Comparison of ENCODE assay signal across 11 cellular contexts in genomic region chr9:70564464-70565190, GRCh38.
DNase-seq lines count a peak whose midpoint lies in the region; ATAC-seq and TF ChIP-seq lines count a peak whose summit lies in the region.
"Had no signal": no experiment of that assay in that cellular context is flagged by ENCODE, and none has a peak within 500 bp of the region (broad histone marks: within the 10 kb centered on the region; RNA-seq: fewer than 3 reads in every experiment).

No MANE protein-coding gene starts in this region.

- no peaks in the 10 kb centered on the region for H3K79me2 ChIP-seq in MM.1S (ENCODE audit: low read length)
- H3K79me2 ChIP-seq in osteoblast (ENCODE audit: insufficient read depth, low read length) = no peaks in the 10 kb centered on the region

- H3K9me3 Mint-ChIP-seq in CD8-positive, alpha-beta memory T cell = no peaks in the 10 kb centered on the region
- H3K9me3 Mint-ChIP-seq: neural crest cell had no signal

- no peaks in the 10 kb centered on the region for H3K27me3 ChIP-seq in CD8-positive, alpha-beta memory T cell (ENCODE audit: insufficient read depth, low read length, poor library complexity, severe bottlenecking)
- H3K27me3 ChIP-seq in MM.1S (replicated peaks; ENCODE audit: insufficient read depth, low read length) = no peaks in the 10 kb centered on the region
- H3K27me3 ChIP-seq in colonic mucosa = no peaks in the 10 kb centered on the region
- no peaks in the 10 kb centered on the region for H3K27me3 ChIP-seq in osteoblast (ENCODE audit: insufficient read depth, low read length)

- no peaks in the 10 kb centered on the region for H4K20me1 ChIP-seq in MM.1S (ENCODE audit: insufficient read depth, low read length)
- no peaks in the 10 kb centered on the region for H4K20me1 ChIP-seq in osteoblast (ENCODE audit: insufficient read depth, low read length)

- H3K9me2 ChIP-seq in MM.1S (replicated peaks; ENCODE audit: insufficient read depth, low read length) = no peaks in the 10 kb centered on the region

- H2AFZ ChIP-seq in MM.1S (ENCODE audit: low read length) (peak overlapping the region; percentile 32), osteoblast (ENCODE audit: low read length) (peak overlapping the region; percentile 51)

- peak overlapping the region in 7 of 8 donors; percentile 3 to 92 (median 79) for H3K27ac Mint-ChIP-seq in CD8-positive, alpha-beta memory T cell

- no peaks in the 10 kb centered on the region for H3K9me3 ChIP-seq in CD8-positive, alpha-beta memory T cell (ENCODE audit: low read length)
- H3K9me3 ChIP-seq in MM.1S (replicated peaks; ENCODE audit: insufficient read depth, low read length) (no peaks in the 10 kb centered on the region), colonic mucosa (no peaks in the 10 kb centered on the region), osteoblast (ENCODE audit: low read depth, low read length) (no peaks in the 10 kb centered on the region)

- no peak for TF ChIP-seq CTCF in MM.1S (IDR thresholded peaks at IDR 0.05; ENCODE audit: low read length)
- TF ChIP-seq CTCF in colonic mucosa (IDR thresholded peaks at IDR 0.05) = no peak
- TF ChIP-seq CTCF in osteoblast (IDR thresholded peaks at IDR 0.05; ENCODE audit: extremely low read depth, low read depth, low read length) = no peak

- no peak for DNase-seq in CD8-positive, alpha-beta memory T cell
- DNase-seq in MM.1S (no peak), colonic mucosa (no peak), osteoblast (ENCODE audit: insufficient read length, low spot score, missing footprints) (no peak), GM19240 (ENCODE audit: insufficient read length, low spot score) (no peak), globus pallidus (ENCODE audit: low spot score) (no peak), Ammon's horn (ENCODE audit: low spot score) (no peak)
- DNase-seq: activated gamma-delta T cell; stimulated activated CD4-positive, alpha-beta T cell treated with anti-CD3 and anti-CD28 coated beads, Interleukin-4, amount 100 ng/mL, for 1 hour had no signal

- no peaks in the 10 kb centered on the region for H3K27me3 Mint-ChIP-seq in CD8-positive, alpha-beta memory T cell

- H3K4me3 ChIP-seq in CD8-positive, alpha-beta memory T cell (ENCODE audit: low read length) = peak overlapping the region; percentile 22
- peak overlapping the region; percentile 34 for H3K4me3 ChIP-seq in MM.1S (ENCODE audit: low read length)
- H3K4me3 ChIP-seq in colonic mucosa = no peak overlapping the region
- no peak overlapping the region for H3K4me3 ChIP-seq in osteoblast (ENCODE audit: insufficient read depth, low read length)

- intact Hi-C loops in colonic mucosa (cut with DNase I) = no loop called here

- H3K9ac ChIP-seq in MM.1S (ENCODE audit: low read length) (peak overlapping the region; percentile 42; the same call in 1 of the 2 replicates), colonic mucosa (ENCODE audit: low read depth in 2 of 2, low read length in 2 of 2) (no peak overlapping the region)

- POLR2A ChIA-PET in CD8-positive, alpha-beta memory T cell (lab: Charles Lee) = no interaction called here

- H3K36me3 Mint-ChIP-seq in CD8-positive, alpha-beta memory T cell = no peaks in the 10 kb centered on the region

- no peaks in the 10 kb centered on the region for H3K36me3 ChIP-seq in CD8-positive, alpha-beta memory T cell (ENCODE audit: insufficient read depth, low read length)
- H3K36me3 ChIP-seq in MM.1S (replicated peaks; ENCODE audit: insufficient read depth, low read length) (no peaks in the 10 kb centered on the region), colonic mucosa (no peaks in the 10 kb centered on the region), osteoblast (ENCODE audit: insufficient read depth, low read length) (no peaks in the 10 kb centered on the region)

- H3K4me1 ChIP-seq in CD8-positive, alpha-beta memory T cell (ENCODE audit: insufficient read depth, low read length) = peaks cover 33% of the 10 kb centered on the region
- H3K4me1 ChIP-seq in MM.1S (ENCODE audit: low read length) (peaks cover 20% of the 10 kb centered on the region), colonic mucosa (no peaks in the 10 kb centered on the region), osteoblast (ENCODE audit: insufficient read depth, low read length) (peaks cover 29% of the 10 kb centered on the region)

- peaks cover 27 to 34% (median 28%) of the 10 kb centered on the region in 3 donors for H3K4me1 Mint-ChIP-seq in CD8-positive, alpha-beta memory T cell

- H3K4me2 ChIP-seq in MM.1S (ENCODE audit: low read depth, low read length) (peak overlapping the region; percentile 70), osteoblast (ENCODE audit: insufficient read depth, low read length) (peak overlapping the region; percentile 43)

- CTCF ChIA-PET in CD8-positive, alpha-beta memory T cell (lab: Charles Lee) = interaction anchor here (0.6 to 1.3 kb wide), 2 partner anchors 38 to 131 kb away, joined by 4 read pairs; no protein-coding TSS in a partner anchor

- no peak for ATAC-seq in GM19023 (IDR thresholded peaks at IDR 0.05; ENCODE audit: unreplicated experiment)

- H3F3A ChIP-seq in MM.1S (ENCODE audit: insufficient read depth, low read length) = peaks cover 15% of the 10 kb centered on the region

- H3K4me3 Mint-ChIP-seq in CD8-positive, alpha-beta memory T cell = peak overlapping the region in 5 of 7 donors; percentile 44 to 77 (median 66)
- H3K4me3 Mint-ChIP-seq: neural crest cell had no signal

- H3K27ac ChIP-seq in CD8-positive, alpha-beta memory T cell (ENCODE audit: low read depth, low read length) = no peak overlapping the region
- H3K27ac ChIP-seq in MM.1S (ENCODE audit: low read length) (peak overlapping the region; percentile 91), colonic mucosa (peak overlapping the region; percentile 54), osteoblast (ENCODE audit: low read depth, low read length) (peak overlapping the region; percentile 94)

Comparison
In these comparisons a context has a peak if more than half of its experiments do, and no peak if none do; other contexts are left out.
1. H3K4me3 ChIP-seq: peak in CD8-positive, alpha-beta memory T cell (single experiment) and MM.1S (single experiment); none in colonic mucosa (single experiment) and osteoblast (single experiment).